ENCODE assay signal across 7 cellular contexts in genomic region chr18:3498705-3499451, GRCh38. TPM values are rescaled to one million over a fixed set of nuclear protein-coding genes. Genes with fewer than 3 reads are reported as not detected.
DNase-seq lines count a peak whose midpoint lies in the region; ATAC-seq, FAIRE-seq and TF ChIP-seq lines count a peak whose summit lies in the region.

No MANE protein-coding gene starts in this region.

- H3K27ac Mint-ChIP-seq in GM23338 = no peak overlapping the region

- peak; percentile 90 for ATAC-seq in GM23338
- peak; percentile 77 for ATAC-seq in mucosa of descending colon
- ATAC-seq in upper lobe of left lung (ENCODE audit: low FRiP score in 2 of 2) = peak; percentile 15 to 87
- ATAC-seq in GM19463 (IDR thresholded peaks at IDR 0.05; ENCODE audit: unreplicated experiment) = no peak
- no peak for ATAC-seq in HG02678 (IDR thresholded peaks at IDR 0.05; ENCODE audit: unreplicated experiment)

- TF ChIP-seq CTCF in GM23338 (conservative IDR thresholded peaks at IDR 0.05; ENCODE audit: low read depth in 2 of 2) (no peak), endothelial cell of umbilical vein (IDR thresholded peaks at IDR 0.05; ENCODE audit: extremely low read depth in 1 of 2, insufficient read depth in 1 of 2, low read depth in 1 of 2, low read length in 2 of 2) (no peak), mucosa of descending colon (IDR thresholded peaks at IDR 0.05) (no peak), upper lobe of left lung (IDR thresholded peaks at IDR 0.05) (no peak)

- no peaks in the 10 kb centered on the region for H3K79me2 ChIP-seq in GM23338 (replicated peaks; ENCODE audit: insufficient read depth)
- H3K79me2 ChIP-seq in endothelial cell of umbilical vein (ENCODE audit: control insufficient read depth, insufficient read depth, low read length) = no peaks in the 10 kb centered on the region

- peak overlapping the region; percentile 5 for H3K9ac ChIP-seq in endothelial cell of umbilical vein (replicated peaks; ENCODE audit: extremely low read depth, insufficient read depth, low read length)

- H4K20me1 ChIP-seq in GM23338 (replicated peaks; ENCODE audit: insufficient read depth) (no peaks in the 10 kb centered on the region), endothelial cell of umbilical vein (replicated peaks; ENCODE audit: control insufficient read depth, extremely low read depth, insufficient read depth, low read length) (no peaks in the 10 kb centered on the region)

- BruUV-seq in endothelial cell of umbilical vein (replicated peaks; lab: Mats Ljungman, UMichigan) = no TSS peak

- H3K36me3 ChIP-seq in GM23338 (ENCODE audit: insufficient read depth) = no peaks in the 10 kb centered on the region
- no peaks in the 10 kb centered on the region for H3K36me3 ChIP-seq in endothelial cell of umbilical vein (ENCODE audit: control insufficient read depth in 2 of 2, extremely low read depth in 1 of 2, insufficient read depth in 2 of 2, low read length in 2 of 2)
- H3K36me3 ChIP-seq in mucosa of descending colon (ENCODE audit: low read depth) = no peaks in the 10 kb centered on the region
- no peaks in the 10 kb centered on the region for H3K36me3 ChIP-seq in upper lobe of left lung

- TF ChIP-seq EP300 in upper lobe of left lung (IDR thresholded peaks at IDR 0.05) = no peak

- TF ChIP-seq POLR2A in endothelial cell of umbilical vein (IDR thresholded peaks at IDR 0.05; ENCODE audit: low read depth, low read length) = no peak
- no peak for TF ChIP-seq POLR2A in upper lobe of left lung (IDR thresholded peaks at IDR 0.05)

- H3K4me3 ChIP-seq in GM23338 (peak overlapping the region; percentile 57), endothelial cell of umbilical vein (replicated peaks in 1 of 3; ENCODE audit: insufficient read depth in 1 of 3, low read depth in 1 of 3, low read length in 3 of 3) (peak overlapping the region in 2 of 3 experiments; percentile 45 to 49), mucosa of descending colon (no peak overlapping the region), upper lobe of left lung (peak overlapping the region in 3 of 4 donors; percentile 38 to 48 (median 42))

- H3K9me3 Mint-ChIP-seq in GM23338 = no peaks in the 10 kb centered on the region

- DNase-seq in GM23338 (ENCODE audit: low spot score) = peak; percentile 81
- DNase-seq in T-helper 9 cell = peak; percentile 1
- peak; percentile 43 for DNase-seq in endothelial cell of umbilical vein (ENCODE audit: low read depth, low spot score)
- peak; percentile 34 to 56 (median 51) for DNase-seq in mucosa of descending colon
- peak in 1 of 2 donors; percentile 90 for DNase-seq in upper lobe of left lung

- peaks cover 12% of the 10 kb centered on the region for H3K4me1 ChIP-seq in GM23338 (ENCODE audit: insufficient read depth)
- H3K4me1 ChIP-seq in endothelial cell of umbilical vein (ENCODE audit: control insufficient read depth, extremely low read depth, insufficient read depth, low read length) = peaks cover 14% of the 10 kb centered on the region
- H3K4me1 ChIP-seq in mucosa of descending colon (ENCODE audit: low read depth) = peaks cover 6% of the 10 kb centered on the region
- peaks cover 7 to 14% (median 10%) of the 10 kb centered on the region in 4 donors for H3K4me1 ChIP-seq in upper lobe of left lung

- no peaks in the 10 kb centered on the region for H3K9me3 ChIP-seq in endothelial cell of umbilical vein (replicated peaks; ENCODE audit: control insufficient read depth, insufficient read depth, low read length)
- no peaks in the 10 kb centered on the region for H3K9me3 ChIP-seq in mucosa of descending colon
- no peaks in the 10 kb centered on the region for H3K9me3 ChIP-seq in upper lobe of left lung

- no peaks in the 10 kb centered on the region for H3K9me2 ChIP-seq in GM23338 (ENCODE audit: insufficient read depth)

- intact Hi-C loops in endothelial cell of umbilical vein (cut with micrococcal nuclease) (loop anchor here (2.0 kb wide), 1 partner anchor 44 kb away; no protein-coding TSS in a partner anchor), mucosa of descending colon (cut with DNase I, micrococcal nuclease) (no loop called here)

- H3K27me3 ChIP-seq in GM23338 (ENCODE audit: insufficient read depth) (peaks cover 11% of the 10 kb centered on the region; the same call in 1 of the 2 replicates), endothelial cell of umbilical vein (ENCODE audit: control insufficient read depth in 2 of 2, insufficient read depth in 2 of 2, low read length in 2 of 2) (peaks cover 0 to 2% of the 10 kb centered on the region in 2 experiments), upper lobe of left lung (peaks cover 0 to 6% (median 2%) of the 10 kb centered on the region in 4 donors)

- H3K4me2 ChIP-seq in GM23338 (peak overlapping the region; percentile 81), endothelial cell of umbilical vein (ENCODE audit: insufficient read depth, low read length) (peak overlapping the region; percentile 67)

- peaks cover 36% of the 10 kb centered on the region for H3K4me1 Mint-ChIP-seq in GM23338

- H3K27me3 Mint-ChIP-seq in GM23338 (ENCODE audit: insufficient read depth, low read depth, poor library complexity) = peaks cover 13% of the 10 kb centered on the region

- H3K4me3 Mint-ChIP-seq in GM23338 = peak overlapping the region; percentile 71

- no peaks in the 10 kb centered on the region for H3K9me1 ChIP-seq in endothelial cell of umbilical vein (replicated peaks; ENCODE audit: control insufficient read depth, extremely low read depth, insufficient read depth, low read length)

- CTCF ChIA-PET in endothelial cell of umbilical vein (lab: Charles Lee) = interaction anchor here (0.7 to 2.1 kb wide), 8 partner anchors 9 to 167 kb away, joined by 3 to 14 read pairs (median 3); no protein-coding TSS in a partner anchor

- dilution Hi-C loops in endothelial cell of umbilical vein (cut with MboI; ENCODE audit: extremely low pct_ligation_motif_present, low sequenced_read_pairs) = no loop called here

- H2AFZ ChIP-seq in GM23338 = 0 out of 2 replicates have a peak overlapping the region, but pooled peaks have one; percentile 43
- peak overlapping the region; percentile 61 for H2AFZ ChIP-seq in endothelial cell of umbilical vein (ENCODE audit: low read depth, low read length)

- H3K27ac ChIP-seq in GM23338 (ENCODE audit: low read depth) = 0 out of 2 replicates have a peak overlapping the region, but pooled peaks have one; percentile 1
- no peak overlapping the region for H3K27ac ChIP-seq in endothelial cell of umbilical vein (ENCODE audit: insufficient read depth, low read depth, low read length)
- H3K27ac ChIP-seq in upper lobe of left lung = no peak overlapping the region

- peak; percentile 52 for FAIRE-seq in endothelial cell of umbilical vein (lab: Jason Lieb, UNC)

- H3K36me3 Mint-ChIP-seq in GM23338 (ENCODE audit: low read depth) = no peaks in the 10 kb centered on the region

- 23 to 28% methylated on average over 42 to 53 of the region's 58 CpGs for WGBS in upper lobe of left lung, 2 donors

- 0 out of 2 replicates have a peak, but pooled peaks cover 5% of the 10 kb centered on the region for H3F3A ChIP-seq in GM23338 (replicated peaks; ENCODE audit: low read depth)

- POLR2A ChIA-PET in endothelial cell of umbilical vein (lab: Charles Lee) = no interaction called here

TF ChIP-seq in GM23338, 12 proteins besides CTCF, POLR2A, EP300 and RAD21 (continues in another document):
- TF ChIP-seq POLR2AphosphoS5 (IDR thresholded peaks at IDR 0.05; ENCODE audit: low read depth) = no peak
- no peak for TF ChIP-seq EZH2phosphoT487 (IDR thresholded peaks at IDR 0.05; ENCODE audit: unreplicated experiment)
- TF ChIP-seq ETS1 (IDR thresholded peaks at IDR 0.05) = no peak
- TF ChIP-seq CREB1 (CRISPR knock-in tag; IDR thresholded peaks at IDR 0.05; ENCODE audit: low read depth) = no peak
- no peak for TF ChIP-seq STAT1 (IDR thresholded peaks at IDR 0.05; ENCODE audit: unreplicated experiment)
- no peak for TF ChIP-seq ZNF331 (CRISPR knock-in tag; IDR thresholded peaks at IDR 0.05; ENCODE audit: low read depth)

TF ChIP-seq in endothelial cell of umbilical vein, 7 proteins besides CTCF, POLR2A, EP300 and RAD21:
- TF ChIP-seq GATA2 (IDR thresholded peaks at IDR 0.05; ENCODE audit: insufficient read depth, insufficient read length, low read depth, low read length) (no peak), JUN (IDR thresholded peaks at IDR 0.05; ENCODE audit: borderline replicate concordance, insufficient read depth, insufficient read length, low read depth) (no peak), MAX (IDR thresholded peaks at IDR 0.05; ENCODE audit: insufficient read depth, insufficient read length) (no peak), FOS (IDR thresholded peaks at IDR 0.05; ENCODE audit: borderline replicate concordance, insufficient read depth, low read length) (no peak), MYC (IDR thresholded peaks at IDR 0.05; ENCODE audit: low read depth, low read length) (no peak), POLR2AphosphoS5 (IDR thresholded peaks at IDR 0.05; ENCODE audit: insufficient read depth, low read depth, low read length) (no peak), EZH2 (IDR thresholded peaks at IDR 0.05; ENCODE audit: borderline replicate concordance, low read depth, low read length, severe bottlenecking) (no peak)

RNA-seq across cellular contexts. Expression of gene TGIF1, which starts 48.9 kb away (rescaled TPM):
- total RNA-seq in GM23338 (2014; rRNA removed; shearing (Covaris generic)) = 286 and 294 TPM in 2 replicates
- 288 and 316 TPM in 2 replicates for polyA plus RNA-seq in GM23338 (2016; fragmentation: Nextera tagmentation; extraction: Ambion mirVana)
- 71.1 and 75.6 TPM in 2 replicates for total RNA-seq in endothelial cell of umbilical vein
- 95.8 and 96.6 TPM in 2 replicates for polyA plus RNA-seq in endothelial cell of umbilical vein
- polyA plus RNA-seq in endothelial cell of umbilical vein (2011; cell fraction: cytosol; rRNA removed) = 96.9 and 103 TPM in 2 replicates
- polyA plus RNA-seq in endothelial cell of umbilical vein (2011; cell fraction: nucleus; rRNA removed) = 194 and 217 TPM in 2 replicates
- polyA plus RNA-seq in endothelial cell of umbilical vein (2012) = 46.9 and 47.2 TPM in 2 replicates
- 99.1 and 109 TPM in 2 replicates for polyA minus RNA-seq in endothelial cell of umbilical vein
- 61.6 TPM for polyA minus RNA-seq in endothelial cell of umbilical vein (2011; cell fraction: cytosol; rRNA and poly(A)+ RNA removed)
- polyA minus RNA-seq in endothelial cell of umbilical vein (2011; cell fraction: nucleus; rRNA and poly(A)+ RNA removed) = 84.2 and 93.9 TPM in 2 replicates
- total RNA-seq in mucosa of descending colon = 10 to 100 TPM; 37.1 to 67.2 (median 59.1) TPM
- 10 to 100 TPM; 55.8 to 87.0 (median 64.8) TPM for total RNA-seq in upper lobe of left lung

Comparison
In these comparisons a context has a peak if more than half of its experiments do, and no peak if none do; other contexts are left out.
1. ATAC-seq: peak in GM23338 (single experiment), mucosa of descending colon (single experiment) and upper lobe of left lung (2 of 2); none in GM19463 (single experiment) and HG02678 (single experiment).